Comparison of ENCODE assay signal across 1 cellular context in genomic region chr7:151372612-151373265, GRCh38.
TF ChIP-seq lines count a peak whose summit lies in the region.

No MANE protein-coding gene starts in this region.

TF ChIP-seq in GM23338, 12 proteins besides CTCF, POLR2A, EP300 and RAD21:
- TF ChIP-seq ZNF331 (CRISPR knock-in tag; IDR thresholded peaks at IDR 0.05; ENCODE audit: low read depth): no peak
TF ChIP-seq in GM23338: peak in this region for 0.
